In the genomic region with DNA sequence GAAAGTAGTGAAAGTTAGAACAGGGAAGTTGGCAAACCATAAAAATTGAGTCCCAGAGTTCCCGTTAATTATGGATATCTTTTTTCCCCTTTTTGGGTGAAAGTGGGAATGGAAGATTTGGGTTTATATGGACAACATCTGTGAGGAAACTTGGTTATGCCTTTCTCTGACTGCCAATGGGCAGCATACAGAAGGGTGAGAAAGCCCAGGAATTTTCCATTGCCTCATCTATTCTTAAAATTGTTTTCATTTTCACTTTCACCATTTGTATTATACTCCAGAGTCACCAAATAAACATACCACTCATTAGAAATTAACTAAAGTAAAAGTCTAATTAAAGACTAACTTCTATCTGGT, we compare ENCODE assay signal across 13 cellular contexts. TPM values are rescaled to one million over a fixed set of nuclear protein-coding genes. Genes with fewer than 3 reads are reported as not detected.
DNase-seq lines count a peak whose midpoint lies in the region; ATAC-seq and TF ChIP-seq lines count a peak whose summit lies in the region.
"Had no signal": no experiment of that assay in that cellular context is flagged by ENCODE, and none has a peak within 500 bp of the region (broad histone marks: within the 10 kb centered on the region; RNA-seq: fewer than 3 reads in every experiment).

No MANE protein-coding gene starts in this region.

- H3K4me3 Mint-ChIP-seq in mesothelial cell of epicardium = no peak overlapping the region
- H3K4me3 Mint-ChIP-seq: HFFc6 had no signal

- DNase-seq in DND-41 (no peak), MV-4-11 (lab: John Stamatoyannopoulos, UW) (peak; percentile 52), amniotic epithelial cell (ENCODE audit: low read depth) (peak; percentile 13), NCI-H82 treated with DMSO at 0.1 percent for 48 hours (lab: John Stamatoyannopoulos, UW; ENCODE audit: unreplicated experiment) (no peak), mesothelial cell of epicardium (ENCODE audit: low spot score in 2 of 2, unreplicated experiment in 2 of 2) (no peak), NCI-H128 (lab: John Stamatoyannopoulos, UW; ENCODE audit: unreplicated experiment) (no peak)
- DNase-seq: activated CD8-positive, alpha-beta memory T cell treated with anti-CD3 and anti-CD28 coated beads, Interleukin-2, amount 50 U/mL, for 4 hours; DMS79 treated with DMSO at 0.1 percent for 48 hours had no signal

- H3K9me3 Mint-ChIP-seq in mesothelial cell of epicardium = no peaks in the 10 kb centered on the region
- H3K9me3 Mint-ChIP-seq: HFFc6 had no signal

- peak overlapping the region; percentile 28; the same call in 1 of the 2 replicates for H3K4me2 ChIP-seq in DND-41 (ENCODE audit: insufficient read depth, low read length)
- H3K4me2 ChIP-seq: SK-N-SH had no signal

- H3K79me2 ChIP-seq in DND-41 (ENCODE audit: insufficient read depth, low read length) = no peaks in the 10 kb centered on the region
- H3K79me2 ChIP-seq: parathyroid adenoma had no signal

- H3K4me1 Mint-ChIP-seq in mesothelial cell of epicardium = peaks cover 8% of the 10 kb centered on the region

- H3K27me3 ChIP-seq in DND-41 (ENCODE audit: insufficient read depth, low read length, poor library complexity) = no peaks in the 10 kb centered on the region
- H3K27me3 ChIP-seq in mononuclear cell (ENCODE audit: insufficient read depth, low read length) = no peaks in the 10 kb centered on the region

- no peak for TF ChIP-seq CTCF in DND-41 (IDR thresholded peaks at IDR 0.05; ENCODE audit: borderline replicate concordance, extremely low read depth, low read length, poor library complexity, severe bottlenecking)
- TF ChIP-seq CTCF in mesothelial cell of epicardium (IDR thresholded peaks at IDR 0.05; ENCODE audit: unreplicated experiment) = no peak

- H3K4me1 ChIP-seq in DND-41 (ENCODE audit: insufficient read depth, low read length) = peaks cover 38% of the 10 kb centered on the region
- peaks cover 23% of the 10 kb centered on the region for H3K4me1 ChIP-seq in mononuclear cell (ENCODE audit: insufficient read depth, low read length)
- H3K4me1 ChIP-seq: parathyroid adenoma had no signal

- ATAC-seq in DND-41 (ENCODE audit: insufficient read depth, low read depth) (no peak), GM21786 (IDR thresholded peaks at IDR 0.05; ENCODE audit: unreplicated experiment) (no peak)

- H3K27me3 Mint-ChIP-seq in mesothelial cell of epicardium (ENCODE audit: low read depth) = peaks cover 5% of the 10 kb centered on the region

- peak overlapping the region; percentile 59 for H3K27ac ChIP-seq in DND-41 (ENCODE audit: low read length)
- H3K27ac ChIP-seq: parathyroid adenoma had no signal

- no peaks in the 10 kb centered on the region for H3K36me3 Mint-ChIP-seq in mesothelial cell of epicardium

- H3K36me3 ChIP-seq in DND-41 (ENCODE audit: insufficient read depth, low read length) = no peaks in the 10 kb centered on the region

- H3K27ac Mint-ChIP-seq in mesothelial cell of epicardium = no peak overlapping the region
- H3K27ac Mint-ChIP-seq: HFFc6 had no signal

- 0 out of 2 replicates have a peak overlapping the region, but pooled peaks have one; percentile 2 for H3K9ac ChIP-seq in DND-41 (ENCODE audit: low read depth, low read length)
- H3K9ac ChIP-seq: parathyroid adenoma, SK-N-SH had no signal

- no peaks in the 10 kb centered on the region for H4K20me1 ChIP-seq in DND-41 (ENCODE audit: insufficient read depth, low read length)

- no peak overlapping the region for H3K4me3 ChIP-seq in DND-41 (ENCODE audit: low read depth in 1 of 2, low read length in 2 of 2)
- peak overlapping the region; percentile 29 for H3K4me3 ChIP-seq in mononuclear cell (ENCODE audit: low read length)

- peak overlapping the region; percentile 48 for H2AFZ ChIP-seq in DND-41 (ENCODE audit: low read depth, low read length)
- H2AFZ ChIP-seq: parathyroid adenoma had no signal

- H3K9me3 ChIP-seq in DND-41 (ENCODE audit: insufficient read depth, low read length, severe bottlenecking) = peaks cover 1% of the 10 kb centered on the region
- no peaks in the 10 kb centered on the region for H3K9me3 ChIP-seq in mononuclear cell (ENCODE audit: low read depth, low read length)
- H3K9me3 ChIP-seq: SK-N-SH had no signal

RNA-seq across cellular contexts. Expression of a gene that starts 35.6 kb away (rescaled TPM):
- total RNA-seq in mononuclear cell (4.8 TPM), mesothelial cell of epicardium (1.6 to 2.4 TPM (median 2.0 TPM) in 3 replicates)

Comparison
In these comparisons a context has a peak if more than half of its experiments do, and no peak if none do; other contexts are left out.
1. DNase-seq: peak in MV-4-11 (single experiment) and amniotic epithelial cell (single experiment); none in DND-41 (single experiment), NCI-H82 treated with DMSO at 0.1 percent for 48 hours (single experiment), mesothelial cell of epicardium (0 of 2) and NCI-H128 (single experiment).